8 cellular contexts compared by ENCODE assay signal in genomic region chr11:18526521-18527296, GRCh38. TPM values are rescaled to one million over a fixed set of nuclear protein-coding genes. Genes with fewer than 3 reads are reported as not detected.
A peak's percentile ranks its signal among the peaks of the same experiment; 100 is the strongest.
DNase-seq lines count a peak whose midpoint lies in the region; ATAC-seq, FAIRE-seq and TF ChIP-seq lines count a peak whose summit lies in the region.

A gene with protein sequence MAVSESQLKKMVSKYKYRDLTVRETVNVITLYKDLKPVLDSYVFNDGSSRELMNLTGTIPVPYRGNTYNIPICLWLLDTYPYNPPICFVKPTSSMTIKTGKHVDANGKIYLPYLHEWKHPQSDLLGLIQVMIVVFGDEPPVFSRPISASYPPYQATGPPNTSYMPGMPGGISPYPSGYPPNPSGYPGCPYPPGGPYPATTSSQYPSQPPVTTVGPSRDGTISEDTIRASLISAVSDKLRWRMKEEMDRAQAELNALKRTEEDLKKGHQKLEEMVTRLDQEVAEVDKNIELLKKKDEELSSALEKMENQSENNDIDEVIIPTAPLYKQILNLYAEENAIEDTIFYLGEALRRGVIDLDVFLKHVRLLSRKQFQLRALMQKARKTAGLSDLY (minus strand): TSS chr11:18526942. CDS start chr11:18526816, 126 bp downstream.

- H3K9me2 ChIP-seq in MM.1S (replicated peaks; ENCODE audit: insufficient read depth, low read length): no peaks in the 10 kb centered on the region

- peaks cover 7% of the 10 kb centered on the region for H3K4me1 ChIP-seq in MM.1S (ENCODE audit: low read length)

- H3K9me3 Mint-ChIP-seq in nephron: no peaks in the 10 kb centered on the region

- H3K9ac ChIP-seq in MM.1S (ENCODE audit: low read length): peak within 1 kb of the TSS; percentile 95

- peaks cover 57% of the 10 kb centered on the region for H3K79me2 ChIP-seq in MM.1S (ENCODE audit: low read length)

- H3K27ac Mint-ChIP-seq in nephron: peak within 1 kb of the TSS; percentile 98 to 99 (median 99)

- H3K27me3 Mint-ChIP-seq in nephron (ENCODE audit: low read depth): no peaks in the 10 kb centered on the region

- H3K27me3 ChIP-seq in MM.1S (replicated peaks; ENCODE audit: insufficient read depth, low read length): no peaks in the 10 kb centered on the region

- H3F3A ChIP-seq in MM.1S (ENCODE audit: insufficient read depth, low read length): peaks cover 16% of the 10 kb centered on the region; the same call in 1 of the 2 replicates

- DNase-seq in HCEC 1CT: peak; percentile 91
- peak; percentile 92 for DNase-seq in MM.1S
- DNase-seq in SHP77 treated with DMSO at 0.1 percent for 48 hours (lab: John Stamatoyannopoulos, UW): peak; percentile 54
- DNase-seq in activated effector memory CD4-positive, alpha-beta T cell treated with anti-CD3 and anti-CD28 coated beads, Interleukin-2, amount 50 U/mL, for 16 hours: peak; percentile 97
- peak; percentile 93 for DNase-seq in fibroblast of the aortic adventitia (ENCODE audit: low read depth)
- DNase-seq in stimulated activated naive CD8-positive, alpha-beta T cell treated with anti-CD3 and anti-CD28 coated beads, Interleukin-15, Interleukin-2, amounts not matched to agents 100 U/mL and 50 U/mL, for 24 hours: peak; percentile 95

- H3K4me3 ChIP-seq in MM.1S (ENCODE audit: low read length): peak within 1 kb of the TSS; percentile 93
- peak within 1 kb of the TSS; percentile 90 for H3K4me3 ChIP-seq in fibroblast of the aortic adventitia (ENCODE audit: low read depth, low read length)

- no peaks in the 10 kb centered on the region for H4K20me1 ChIP-seq in MM.1S (ENCODE audit: insufficient read depth, low read length)

- peak within 1 kb of the TSS; percentile 81 for H2AFZ ChIP-seq in MM.1S (ENCODE audit: low read length)

- H3K36me3 Mint-ChIP-seq in nephron (ENCODE audit: low read depth): peaks cover 26% of the 10 kb centered on the region

- H3K9me3 ChIP-seq in MM.1S (replicated peaks; ENCODE audit: insufficient read depth, low read length): no peaks in the 10 kb centered on the region

- TF ChIP-seq CTCF in MM.1S (IDR thresholded peaks at IDR 0.05; ENCODE audit: low read length): no peak
- TF ChIP-seq CTCF in fibroblast of the aortic adventitia (IDR thresholded peaks at IDR 0.05; ENCODE audit: insufficient read depth, low read length): no peak
- TF ChIP-seq CTCF in nephron (IDR thresholded peaks at IDR 0.05; ENCODE audit: unreplicated experiment in 3 of 3): no peak

- H3K4me1 Mint-ChIP-seq in nephron: peaks cover 31% of the 10 kb centered on the region

- H3K27ac ChIP-seq in MM.1S (ENCODE audit: low read length): peak within 1 kb of the TSS; percentile 90

- H3K4me2 ChIP-seq in MM.1S (ENCODE audit: low read depth, low read length): peak within 1 kb of the TSS; percentile 93

- no peaks in the 10 kb centered on the region for H3K36me3 ChIP-seq in MM.1S (replicated peaks; ENCODE audit: insufficient read depth, low read length)

- H3K4me3 Mint-ChIP-seq in nephron: peak within 1 kb of the TSS; percentile 100

- peak; percentile 76 for FAIRE-seq in G401.6 (lab: Jason Lieb, UNC)

- ATAC-seq in stimulated activated naive CD8-positive, alpha-beta T cell treated with anti-CD3 and anti-CD28 coated beads, Interleukin-15, Interleukin-2, amounts not matched to agents 100 U/mL and 50 U/mL, for 24 hours: peak; percentile 96

RNA-seq across cellular contexts. Expression of the gene that starts here (rescaled TPM):
- 31.9 and 96.1 TPM in 2 replicates for total RNA-seq in fibroblast of the aortic adventitia (ENCODE audit: low replicate concordance)

Comparison
In these comparisons a context has a peak if more than half of its experiments do, and no peak if none do; other contexts are left out.
1. Peak in every context shown above with its lines: DNase-seq, ATAC-seq, H3K4me3 ChIP-seq and H3K27ac ChIP-seq.